Comparison of ENCODE assay signal across 1 cellular context in genomic region chr2:88561646-88562388, GRCh38.
TF ChIP-seq lines count a peak whose summit lies in the region.

No MANE protein-coding gene starts in this region.

TF ChIP-seq in HepG2, 621 proteins besides CTCF, POLR2A, EP300 and RAD21 (continued from another document):
- no peak for TF ChIP-seq ZBED4 (CRISPR knock-in tag; IDR thresholded peaks at IDR 0.05; ENCODE audit: borderline replicate concordance)
